40 cellular contexts compared by ENCODE assay signal in genomic region chr2:227013330-227013729, GRCh38.
"Had no signal": no experiment of that assay in that cellular context is flagged by ENCODE, and none has a peak within 500 bp of the region (broad histone marks: within the 10 kb centered on the region; RNA-seq: fewer than 3 reads in every experiment).

No MANE protein-coding gene starts in this region.

- H3K4me1 Mint-ChIP-seq: activated naive CD4-positive, alpha-beta T cell treated with anti-CD3 and anti-CD28 coated beads, Interleukin-2, amount 10 ng/mL, durations not matched to agents 7 days and 5 days; activated naive CD4-positive, alpha-beta T cell treated with anti-CD3 and anti-CD28 coated beads, Interleukin-2, amount 50 U/mL, for 24 hours; activated naive CD8-positive, alpha-beta T cell treated with anti-CD3 and anti-CD28 coated beads for 36 hours; activated naive CD8-positive, alpha-beta T cell treated with anti-CD3 and anti-CD28 coated beads, Interleukin-2, amount 10 ng/mL, durations not matched to agents 7 days and 5 days; activated naive CD8-positive, alpha-beta T cell treated with anti-CD3 and anti-CD28 coated beads, Interleukin-2, amount 50 U/mL, for 24 hours; activated T-helper 17 cell treated with anti-CD3 and anti-CD28 coated beads, Interleukin-2, amount 50 U/mL, for 72 hours; brain; central memory CD8-positive, alpha-beta T cell had no signal

- H3K36me3 Mint-ChIP-seq: activated naive CD4-positive, alpha-beta T cell treated with anti-CD3 and anti-CD28 coated beads, Interleukin-2, amount 10 ng/mL, durations not matched to agents 7 days and 5 days; activated naive CD4-positive, alpha-beta T cell treated with anti-CD3 and anti-CD28 coated beads, Interleukin-2, amount 50 U/mL, for 24 hours; activated naive CD4-positive, alpha-beta T cell treated with anti-CD3 and anti-CD28 coated beads, Interleukin-2, amount 50 U/mL, for 72 hours; activated naive CD8-positive, alpha-beta T cell; activated naive CD8-positive, alpha-beta T cell treated with anti-CD3 and anti-CD28 coated beads for 36 hours; activated naive CD8-positive, alpha-beta T cell treated with anti-CD3 and anti-CD28 coated beads, Interleukin-2, amount 10 ng/mL, durations not matched to agents 7 days and 5 days; brain had no signal

- H3K27me3 Mint-ChIP-seq: activated naive CD8-positive, alpha-beta T cell treated with anti-CD3 and anti-CD28 coated beads, Interleukin-2, amount 10 ng/mL, durations not matched to agents 7 days and 5 days; activated naive CD8-positive, alpha-beta T cell treated with anti-CD3 and anti-CD28 coated beads, Interleukin-2, amount 50 U/mL, for 24 hours had no signal

- H3K36me3 ChIP-seq: adrenal gland, brain microvascular endothelial cell, breast epithelium, cardiac muscle cell had no signal

- H3K4me3 ChIP-seq: adrenal gland, ascending aorta, body of pancreas, breast epithelium, cardiac muscle cell had no signal

- H3K9me3 Mint-ChIP-seq: activated naive CD4-positive, alpha-beta T cell treated with anti-CD3 and anti-CD28 coated beads, Interleukin-2, amount 10 ng/mL, durations not matched to agents 7 days and 5 days; activated naive CD4-positive, alpha-beta T cell treated with anti-CD3 and anti-CD28 coated beads, Interleukin-2, amount 50 U/mL, for 24 hours; activated naive CD4-positive, alpha-beta T cell treated with anti-CD3 and anti-CD28 coated beads, Interleukin-2, amount 50 U/mL, for 72 hours; activated naive CD8-positive, alpha-beta T cell treated with anti-CD3 and anti-CD28 coated beads for 36 hours; activated naive CD8-positive, alpha-beta T cell treated with anti-CD3 and anti-CD28 coated beads, Interleukin-2, amount 10 ng/mL, durations not matched to agents 7 days and 5 days; activated T-cell treated with anti-CD3 and anti-CD28 coated beads, Interleukin-2, amount 50 U/mL, for 24 hours; activated T-cell treated with anti-CD3 and anti-CD28 coated beads, Interleukin-2, amount 50 U/mL, for 4 hours; activated T-helper 1 cell treated with anti-CD3 and anti-CD28 coated beads, Interleukin-12 subunit alpha, Interleukin-12 subunit beta, Interleukin-2, Interleukin-4 antibody, amounts not matched to agents 30 ng/mL and 10 ng/mL and 1 ng/mL, durations not matched to agents 14 hours and 24 hours and 36 hours; activated T-helper 17 cell treated with anti-CD3 and anti-CD28 coated beads, Interleukin-2, amount 50 U/mL, for 72 hours; activated T-helper 2 cell treated with anti-CD3 and anti-CD28 coated beads, Interferon-gamma antibody, Interleukin-2, Interleukin-4, amounts not matched to agents 10 μg/mL and 5 μg/mL and 100 μg/mL, durations not matched to agents 14 hours and 24 hours and 36 hours; central memory CD8-positive, alpha-beta T cell had no signal

- H3K27me3 ChIP-seq: adrenal gland, ascending aorta, body of pancreas, brain microvascular endothelial cell, breast epithelium, cardiac muscle cell had no signal

- H3K4me1 ChIP-seq: adrenal gland, ascending aorta, body of pancreas, breast epithelium had no signal

- FAIRE-seq: astrocyte, bronchial epithelial cell had no signal

- H3K27ac Mint-ChIP-seq: activated naive CD4-positive, alpha-beta T cell treated with anti-CD3 and anti-CD28 coated beads for 36 hours; activated naive CD4-positive, alpha-beta T cell treated with anti-CD3 and anti-CD28 coated beads, Interleukin-2, amount 10 ng/mL, durations not matched to agents 7 days and 5 days; activated naive CD4-positive, alpha-beta T cell treated with anti-CD3 and anti-CD28 coated beads, Interleukin-2, amount 50 U/mL, for 24 hours; activated naive CD4-positive, alpha-beta T cell treated with anti-CD3 and anti-CD28 coated beads, Interleukin-2, amount 50 U/mL, for 72 hours; activated naive CD8-positive, alpha-beta T cell; activated naive CD8-positive, alpha-beta T cell treated with anti-CD3 and anti-CD28 coated beads for 36 hours; activated naive CD8-positive, alpha-beta T cell treated with anti-CD3 and anti-CD28 coated beads, Interleukin-2, amount 10 ng/mL, durations not matched to agents 7 days and 5 days; activated naive CD8-positive, alpha-beta T cell treated with anti-CD3 and anti-CD28 coated beads, Interleukin-2, amount 50 U/mL, for 24 hours; activated T-cell treated with anti-CD3 and anti-CD28 coated beads, Interleukin-2, amount 50 U/mL, for 24 hours; activated T-cell treated with anti-CD3 and anti-CD28 coated beads, Interleukin-2, amount 50 U/mL, for 72 hours; activated T-helper 1 cell treated with anti-CD3 and anti-CD28 coated beads, Interleukin-12 subunit alpha, Interleukin-12 subunit beta, Interleukin-2, Interleukin-4 antibody, amounts not matched to agents 30 ng/mL and 10 ng/mL and 1 ng/mL, durations not matched to agents 14 hours and 24 hours and 36 hours; activated T-helper 17 cell treated with anti-CD3 and anti-CD28 coated beads, Interleukin-2, amount 50 U/mL, for 72 hours; activated T-helper 2 cell treated with anti-CD3 and anti-CD28 coated beads, Interferon-gamma antibody, Interleukin-2, Interleukin-4, amounts not matched to agents 10 μg/mL and 5 μg/mL and 100 μg/mL, durations not matched to agents 14 hours and 24 hours and 36 hours; brain had no signal

- H3K9me3 ChIP-seq: adrenal gland, ascending aorta, body of pancreas, breast epithelium had no signal

- DNase-seq: activated effector memory CD4-positive, alpha-beta T cell treated with anti-CD3 and anti-CD28 coated beads, Interleukin-2, amount 50 U/mL, for 16 hours; activated effector memory CD4-positive, alpha-beta T cell treated with Interleukin-2 at 50 U/mL for 16 hours; activated gamma-delta T cell; activated gamma-delta T cell treated with Interleukin-2 at 50 U/mL for 16 hours; activated naive CD4-positive, alpha-beta T cell; activated naive CD4-positive, alpha-beta T cell treated with anti-CD3 and anti-CD28 coated beads for 36 hours; activated naive CD4-positive, alpha-beta T cell treated with anti-CD3 and anti-CD28 coated beads, Interleukin-2, amount 10 ng/mL, durations not matched to agents 7 days and 5 days; activated naive CD4-positive, alpha-beta T cell treated with anti-CD3 and anti-CD28 coated beads, Interleukin-2, amount 50 U/mL, for 16 hours; activated naive CD4-positive, alpha-beta T cell treated with Interleukin-2 at 50 U/mL for 16 hours; activated naive CD8-positive, alpha-beta T cell treated with anti-CD3 and anti-CD28 coated beads for 36 hours; activated naive CD8-positive, alpha-beta T cell treated with anti-CD3 and anti-CD28 coated beads, Interleukin-2, amount 10 ng/mL, durations not matched to agents 7 days and 5 days; activated naive CD8-positive, alpha-beta T cell treated with anti-CD3 and anti-CD28 coated beads, Interleukin-2, amount 50 U/mL, for 24 hours; activated T-cell treated with anti-CD3 and anti-CD28 coated beads, Interleukin-2, amount 50 U/mL, for 1 hour; activated T-cell treated with anti-CD3 and anti-CD28 coated beads, Interleukin-2, amount 50 U/mL, for 24 hours; activated T-cell treated with anti-CD3 and anti-CD28 coated beads, Interleukin-2, amount 50 U/mL, for 4 hours; activated T-cell treated with anti-CD3 and anti-CD28 coated beads, Interleukin-2, amount 50 U/mL, for 48 hours; activated T-cell treated with anti-CD3 and anti-CD28 coated beads, Interleukin-2, amount 50 U/mL, for 72 hours; adrenal gland; amniotic stem cell; amygdala; anterior cingulate cortex; aorta; body of pancreas; brain microvascular endothelial cell; caudate nucleus; central memory CD4-positive, alpha-beta T cell; cerebellar nuclear complex had no signal

- ATAC-seq: activated naive CD4-positive, alpha-beta T cell treated with anti-CD3 and anti-CD28 coated beads, Interleukin-2, amount 50 U/mL, for 72 hours; activated naive CD8-positive, alpha-beta T cell treated with anti-CD3 and anti-CD28 coated beads, Interleukin-2, amount 50 U/mL, for 24 hours; activated T-cell treated with anti-CD3 and anti-CD28 coated beads, Interleukin-2, amount 50 U/mL, for 4 hours; activated T-cell treated with anti-CD3 and anti-CD28 coated beads, Interleukin-2, amount 50 U/mL, for 72 hours; activated T-helper 17 cell treated with anti-CD3 and anti-CD28 coated beads, Interleukin-2, amount 50 U/mL, for 72 hours; body of pancreas had no signal

- H3K4me3 Mint-ChIP-seq: activated naive CD4-positive, alpha-beta T cell treated with anti-CD3 and anti-CD28 coated beads for 36 hours; activated naive CD4-positive, alpha-beta T cell treated with anti-CD3 and anti-CD28 coated beads, Interleukin-2, amount 10 ng/mL, durations not matched to agents 7 days and 5 days; activated naive CD4-positive, alpha-beta T cell treated with anti-CD3 and anti-CD28 coated beads, Interleukin-2, amount 50 U/mL, for 24 hours; activated naive CD8-positive, alpha-beta T cell; activated naive CD8-positive, alpha-beta T cell treated with anti-CD3 and anti-CD28 coated beads for 36 hours; activated naive CD8-positive, alpha-beta T cell treated with anti-CD3 and anti-CD28 coated beads, Interleukin-2, amount 10 ng/mL, durations not matched to agents 7 days and 5 days; activated naive CD8-positive, alpha-beta T cell treated with anti-CD3 and anti-CD28 coated beads, Interleukin-2, amount 50 U/mL, for 24 hours; activated T-cell treated with anti-CD3 and anti-CD28 coated beads, Interleukin-2, amount 50 U/mL, for 24 hours; activated T-cell treated with anti-CD3 and anti-CD28 coated beads, Interleukin-2, amount 50 U/mL, for 4 hours; activated T-cell treated with anti-CD3 and anti-CD28 coated beads, Interleukin-2, amount 50 U/mL, for 72 hours; activated T-helper 1 cell treated with anti-CD3 and anti-CD28 coated beads, Interleukin-12 subunit alpha, Interleukin-12 subunit beta, Interleukin-2, Interleukin-4 antibody, amounts not matched to agents 30 ng/mL and 10 ng/mL and 1 ng/mL, durations not matched to agents 14 hours and 24 hours and 36 hours; activated T-helper 17 cell treated with anti-CD3 and anti-CD28 coated beads, Interleukin-2, amount 50 U/mL, for 72 hours; brain; central memory CD8-positive, alpha-beta T cell had no signal

- H3K27ac ChIP-seq: adrenal gland, ascending aorta, body of pancreas, brain microvascular endothelial cell, breast epithelium, cardiac muscle cell had no signal
